ENCODE assay signal across 17 cellular contexts in genomic region chr1:244112646-244113045, GRCh38.
A peak's percentile ranks its signal among the peaks of the same experiment; 100 is the strongest.
DNase-seq lines count a peak whose midpoint lies in the region; ATAC-seq and TF ChIP-seq lines count a peak whose summit lies in the region.
"Had no signal": no experiment of that assay in that cellular context is flagged by ENCODE, and none has a peak within 500 bp of the region (broad histone marks: within the 10 kb centered on the region; RNA-seq: fewer than 3 reads in every experiment).

No MANE protein-coding gene starts in this region.

- H3K9me3 ChIP-seq in osteoblast (ENCODE audit: low read depth, low read length) = no peaks in the 10 kb centered on the region
- H3K9me3 ChIP-seq: pancreas, thoracic aorta had no signal

- no peak for ATAC-seq in left ventricle myocardium superior
- ATAC-seq: esophagus mucosa, pancreas had no signal

- no peaks in the 10 kb centered on the region for H3K27me3 ChIP-seq in osteoblast (ENCODE audit: insufficient read depth, low read length)
- H3K27me3 ChIP-seq: pancreas had no signal

- peak overlapping the region; percentile 41 for H3K27ac ChIP-seq in osteoblast (ENCODE audit: low read depth, low read length)
- H3K27ac ChIP-seq: pancreas, thoracic aorta had no signal

- H3K79me2 ChIP-seq in osteoblast (ENCODE audit: insufficient read depth, low read length) = no peaks in the 10 kb centered on the region

- TF ChIP-seq CTCF in fibroblast of mammary gland (conservative IDR thresholded peaks at IDR 0.05; ENCODE audit: control insufficient read depth, insufficient read depth, low read depth, low read length) (no peak), osteoblast (IDR thresholded peaks at IDR 0.05; ENCODE audit: extremely low read depth, low read depth, low read length) (no peak)

- H3K4me2 ChIP-seq in osteoblast (ENCODE audit: insufficient read depth, low read length) = no peak overlapping the region

- no peaks in the 10 kb centered on the region for H4K20me1 ChIP-seq in osteoblast (ENCODE audit: insufficient read depth, low read length)

- intact Hi-C loops in left ventricle myocardium superior (cut with micrococcal nuclease) = no loop called here

- no peaks in the 10 kb centered on the region for H3K36me3 ChIP-seq in osteoblast (ENCODE audit: insufficient read depth, low read length)
- H3K36me3 ChIP-seq: pancreas, thoracic aorta had no signal

- H3K4me3 ChIP-seq in fibroblast of mammary gland (ENCODE audit: control insufficient read depth, low read depth, low read length) (no peak overlapping the region), osteoblast (ENCODE audit: insufficient read depth, low read length) (no peak overlapping the region)
- H3K4me3 ChIP-seq: pancreas, thoracic aorta had no signal

- H3K4me1 ChIP-seq in osteoblast (ENCODE audit: insufficient read depth, low read length) = peaks cover 26% of the 10 kb centered on the region
- H3K4me1 ChIP-seq: pancreas had no signal

- DNase-seq in EL (peak; percentile 90), RPMI7951 (ENCODE audit: low read depth) (peak; percentile 76), fibroblast of mammary gland (ENCODE audit: low read depth) (peak; percentile 14), osteoblast (ENCODE audit: insufficient read length, low spot score, missing footprints) (peak; percentile 38), NCI-H2227 treated with DMSO at 0.1 percent for 48 hours (lab: John Stamatoyannopoulos, UW) (no peak), H4 (ENCODE audit: low spot score) (no peak), DMS53 (lab: John Stamatoyannopoulos, UW) (no peak), left ventricle myocardium superior (no peak)
- DNase-seq: activated B cell treated with CpG ODN at 0.5 μM for 24 hours, C1 segment of cervical spinal cord, NCI-H1417, NCI-H446, pancreas, SHP77, T-helper 2 cell had no signal

- H2AFZ ChIP-seq in osteoblast (ENCODE audit: low read length) = no peak overlapping the region

Comparison
In these comparisons a context has a peak if more than half of its experiments do, and no peak if none do; other contexts are left out.
1. DNase-seq: peak in EL (single experiment), RPMI7951 (single experiment), fibroblast of mammary gland (single experiment) and osteoblast (single experiment); none in NCI-H2227 treated with DMSO at 0.1 percent for 48 hours (single experiment), H4 (single experiment), DMS53 (single experiment) and left ventricle myocardium superior (single experiment).